ENCODE assay signal across 37 cellular contexts in genomic region chr2:55423303-55423702, GRCh38.
"Had no signal": no experiment of that assay in that cellular context is flagged by ENCODE, and none has a peak within 500 bp of the region (broad histone marks: within the 10 kb centered on the region; RNA-seq: fewer than 3 reads in every experiment).

No MANE protein-coding gene starts in this region.

- H3K9me3 ChIP-seq: ascending aorta had no signal

- DNase-seq: activated B cell treated with CpG ODN at 0.5 μM for 24 hours; activated CD4-positive, alpha-beta memory T cell treated with anti-CD3 and anti-CD28 coated beads, Interleukin-2, amount 10 ng/mL, durations not matched to agents 7 days and 5 days; activated CD4-positive, alpha-beta T cell treated with anti-CD3 and anti-CD28 coated beads for 1 hour; activated CD4-positive, alpha-beta T cell treated with anti-CD3 and anti-CD28 coated beads for 36 hours; activated CD4-positive, alpha-beta T cell treated with anti-CD3 and anti-CD28 coated beads for 48 hours; activated CD4-positive, alpha-beta T cell treated with anti-CD3 and anti-CD28 coated beads, Interleukin-2, amount 10 ng/mL, durations not matched to agents 7 days and 5 days; activated CD4-positive, alpha-beta T cell treated with anti-CD3 and anti-CD28 coated beads, Interleukin-2, amount 50 U/mL, for 48 hours; activated CD8-positive, alpha-beta memory T cell treated with anti-CD3 and anti-CD28 coated beads for 24 hours; activated CD8-positive, alpha-beta memory T cell treated with anti-CD3 and anti-CD28 coated beads, Interleukin-2, amount 10 ng/mL, durations not matched to agents 7 days and 5 days; activated CD8-positive, alpha-beta memory T cell treated with anti-CD3 and anti-CD28 coated beads, Interleukin-2, amount 50 U/mL, for 48 hours; activated CD8-positive, alpha-beta T cell treated with anti-CD3 and anti-CD28 coated beads, Interleukin-2, amount 10 ng/mL, durations not matched to agents 7 days and 5 days; activated effector memory CD4-positive, alpha-beta T cell treated with Interleukin-2 at 50 U/mL for 16 hours; activated gamma-delta T cell; activated naive CD4-positive, alpha-beta T cell treated with anti-CD3 and anti-CD28 coated beads, Interleukin-2, amount 10 ng/mL, durations not matched to agents 7 days and 5 days; activated naive CD4-positive, alpha-beta T cell treated with Interleukin-2 at 50 U/mL for 16 hours; activated naive CD8-positive, alpha-beta T cell treated with anti-CD3 and anti-CD28 coated beads, Interleukin-2, amount 10 ng/mL, durations not matched to agents 7 days and 5 days; activated naive CD8-positive, alpha-beta T cell treated with anti-CD3 and anti-CD28 coated beads, Interleukin-2, amount 50 U/mL, for 24 hours; activated T-cell treated with anti-CD3 and anti-CD28 coated beads, Interleukin-2, amount 50 U/mL, for 24 hours; activated T-cell treated with anti-CD3 and anti-CD28 coated beads, Interleukin-2, amount 50 U/mL, for 48 hours; amygdala; caudate nucleus; cerebellar nuclear complex; T-helper 2 cell; T-helper 9 cell had no signal

- H3K4me3 ChIP-seq: ascending aorta, cardiac muscle cell had no signal

- H3K9me3 Mint-ChIP-seq: activated B cell treated with CpG ODN at 0.5 μM for 24 hours; activated CD4-positive, alpha-beta memory T cell treated with anti-CD3 and anti-CD28 coated beads, Interleukin-2, amount 10 ng/mL, durations not matched to agents 7 days and 5 days; activated CD4-positive, alpha-beta T cell treated with anti-CD3 and anti-CD28 coated beads, Interleukin-2, amount 10 ng/mL, durations not matched to agents 7 days and 5 days; activated naive CD4-positive, alpha-beta T cell treated with anti-CD3 and anti-CD28 coated beads, Interleukin-2, amount 10 ng/mL, durations not matched to agents 7 days and 5 days; activated naive CD4-positive, alpha-beta T cell treated with anti-CD3 and anti-CD28 coated beads, Interleukin-2, amount 50 U/mL, for 24 hours; activated naive CD8-positive, alpha-beta T cell treated with anti-CD3 and anti-CD28 coated beads, Interleukin-2, amount 10 ng/mL, durations not matched to agents 7 days and 5 days; activated naive CD8-positive, alpha-beta T cell treated with anti-CD3 and anti-CD28 coated beads, Interleukin-2, amount 50 U/mL, for 24 hours; activated T-cell treated with anti-CD3 and anti-CD28 coated beads, Interleukin-2, amount 50 U/mL, for 24 hours; activated T-helper 2 cell treated with anti-CD3 and anti-CD28 coated beads, Interferon-gamma antibody, Interleukin-2, Interleukin-4, amounts not matched to agents 10 μg/mL and 5 μg/mL and 100 μg/mL, durations not matched to agents 14 hours and 24 hours and 36 hours; brain; central memory CD8-positive, alpha-beta T cell; T-helper 1 cell treated with Interleukin-12 subunit alpha and Interleukin-12 subunit beta and Interleukin-4 antibody, amounts not matched to agents 30 μg/mL and 1 μg/mL, for 36 hours; T-helper 2 cell treated with Interferon-gamma antibody and Interleukin-4, amounts not matched to agents 5 μg/mL and 100 μg/mL, for 36 hours had no signal

- H3K4me1 ChIP-seq: ascending aorta had no signal

- H3K27me3 ChIP-seq: ascending aorta, cardiac muscle cell had no signal

- H3K27ac ChIP-seq: ascending aorta, cardiac muscle cell, VCaP had no signal

- ATAC-seq: activated CD4-positive, alpha-beta T cell treated with anti-CD3 and anti-CD28 coated beads for 36 hours; activated CD4-positive, CD25-positive, alpha-beta regulatory T cell treated with anti-CD3 and anti-CD28 coated beads, Interleukin-2, amount 50 U/mL, for 24 hours; activated CD8-positive, alpha-beta memory T cell treated with anti-CD3 and anti-CD28 coated beads, Interleukin-2, amount 10 ng/mL, durations not matched to agents 7 days and 5 days; activated CD8-positive, alpha-beta T cell treated with anti-CD3 and anti-CD28 coated beads, Interleukin-2, amount 10 ng/mL, durations not matched to agents 7 days and 5 days; activated naive CD8-positive, alpha-beta T cell treated with anti-CD3 and anti-CD28 coated beads, Interleukin-2, amount 50 U/mL, for 24 hours had no signal

- FAIRE-seq: bronchial epithelial cell, TTC549 had no signal

- H3K27me3 Mint-ChIP-seq: activated B cell treated with CpG ODN at 0.5 μM for 24 hours; activated naive CD4-positive, alpha-beta T cell treated with anti-CD3 and anti-CD28 coated beads, Interleukin-2, amount 50 U/mL, for 24 hours had no signal

- H3K4me3 Mint-ChIP-seq: activated B cell treated with CpG ODN at 0.5 μM for 24 hours; activated CD4-positive, alpha-beta memory T cell treated with anti-CD3 and anti-CD28 coated beads, Interleukin-2, amount 10 ng/mL, durations not matched to agents 7 days and 5 days; activated CD4-positive, alpha-beta T cell treated with anti-CD3 and anti-CD28 coated beads for 36 hours; activated CD4-positive, alpha-beta T cell treated with anti-CD3 and anti-CD28 coated beads, Interleukin-2, amount 10 ng/mL, durations not matched to agents 7 days and 5 days; activated CD8-positive, alpha-beta memory T cell treated with anti-CD3 and anti-CD28 coated beads, Interleukin-2, amount 10 ng/mL, durations not matched to agents 7 days and 5 days; activated CD8-positive, alpha-beta T cell treated with anti-CD3 and anti-CD28 coated beads, Interleukin-2, amount 10 ng/mL, durations not matched to agents 7 days and 5 days; activated naive CD4-positive, alpha-beta T cell treated with anti-CD3 and anti-CD28 coated beads, Interleukin-2, amount 10 ng/mL, durations not matched to agents 7 days and 5 days; activated naive CD4-positive, alpha-beta T cell treated with anti-CD3 and anti-CD28 coated beads, Interleukin-2, amount 50 U/mL, for 24 hours; activated naive CD8-positive, alpha-beta T cell; activated naive CD8-positive, alpha-beta T cell treated with anti-CD3 and anti-CD28 coated beads, Interleukin-2, amount 10 ng/mL, durations not matched to agents 7 days and 5 days; activated naive CD8-positive, alpha-beta T cell treated with anti-CD3 and anti-CD28 coated beads, Interleukin-2, amount 50 U/mL, for 24 hours; activated T-cell treated with anti-CD3 and anti-CD28 coated beads, Interleukin-2, amount 50 U/mL, for 24 hours; central memory CD8-positive, alpha-beta T cell; T-helper 1 cell treated with Interleukin-12 subunit alpha and Interleukin-12 subunit beta and Interleukin-4 antibody, amounts not matched to agents 30 μg/mL and 1 μg/mL, for 36 hours; T-helper 2 cell treated with Interferon-gamma antibody and Interleukin-4, amounts not matched to agents 5 μg/mL and 100 μg/mL, for 36 hours had no signal

- H3K36me3 ChIP-seq: ascending aorta, cardiac muscle cell had no signal

- H3K36me3 Mint-ChIP-seq: activated CD8-positive, alpha-beta memory T cell treated with anti-CD3 and anti-CD28 coated beads, Interleukin-2, amount 10 ng/mL, durations not matched to agents 7 days and 5 days; activated naive CD4-positive, alpha-beta T cell treated with anti-CD3 and anti-CD28 coated beads, Interleukin-2, amount 10 ng/mL, durations not matched to agents 7 days and 5 days; activated naive CD4-positive, alpha-beta T cell treated with anti-CD3 and anti-CD28 coated beads, Interleukin-2, amount 50 U/mL, for 24 hours; activated naive CD8-positive, alpha-beta T cell treated with anti-CD3 and anti-CD28 coated beads, Interleukin-2, amount 10 ng/mL, durations not matched to agents 7 days and 5 days; brain had no signal

- H3K27ac Mint-ChIP-seq: activated B cell treated with CpG ODN at 0.5 μM for 24 hours; activated CD4-positive, alpha-beta memory T cell treated with anti-CD3 and anti-CD28 coated beads, Interleukin-2, amount 10 ng/mL, durations not matched to agents 7 days and 5 days; activated CD4-positive, alpha-beta T cell treated with anti-CD3 and anti-CD28 coated beads for 36 hours; activated CD4-positive, alpha-beta T cell treated with anti-CD3 and anti-CD28 coated beads, Interleukin-2, amount 10 ng/mL, durations not matched to agents 7 days and 5 days; activated CD8-positive, alpha-beta memory T cell treated with anti-CD3 and anti-CD28 coated beads, Interleukin-2, amount 10 ng/mL, durations not matched to agents 7 days and 5 days; activated CD8-positive, alpha-beta T cell treated with anti-CD3 and anti-CD28 coated beads, Interleukin-2, amount 10 ng/mL, durations not matched to agents 7 days and 5 days; activated naive CD4-positive, alpha-beta T cell treated with anti-CD3 and anti-CD28 coated beads, Interleukin-2, amount 10 ng/mL, durations not matched to agents 7 days and 5 days; activated naive CD4-positive, alpha-beta T cell treated with anti-CD3 and anti-CD28 coated beads, Interleukin-2, amount 50 U/mL, for 24 hours; activated naive CD8-positive, alpha-beta T cell; activated naive CD8-positive, alpha-beta T cell treated with anti-CD3 and anti-CD28 coated beads, Interleukin-2, amount 10 ng/mL, durations not matched to agents 7 days and 5 days; activated naive CD8-positive, alpha-beta T cell treated with anti-CD3 and anti-CD28 coated beads, Interleukin-2, amount 50 U/mL, for 24 hours; activated T-cell treated with anti-CD3 and anti-CD28 coated beads, Interleukin-2, amount 50 U/mL, for 24 hours; activated T-helper 2 cell treated with anti-CD3 and anti-CD28 coated beads, Interferon-gamma antibody, Interleukin-2, Interleukin-4, amounts not matched to agents 10 μg/mL and 5 μg/mL and 100 μg/mL, durations not matched to agents 14 hours and 24 hours and 36 hours; T-helper 1 cell treated with Interleukin-12 subunit alpha and Interleukin-12 subunit beta and Interleukin-4 antibody, amounts not matched to agents 30 μg/mL and 1 μg/mL, for 36 hours; T-helper 2 cell treated with Interferon-gamma antibody and Interleukin-4, amounts not matched to agents 5 μg/mL and 100 μg/mL, for 36 hours had no signal
